In the genomic region with DNA sequence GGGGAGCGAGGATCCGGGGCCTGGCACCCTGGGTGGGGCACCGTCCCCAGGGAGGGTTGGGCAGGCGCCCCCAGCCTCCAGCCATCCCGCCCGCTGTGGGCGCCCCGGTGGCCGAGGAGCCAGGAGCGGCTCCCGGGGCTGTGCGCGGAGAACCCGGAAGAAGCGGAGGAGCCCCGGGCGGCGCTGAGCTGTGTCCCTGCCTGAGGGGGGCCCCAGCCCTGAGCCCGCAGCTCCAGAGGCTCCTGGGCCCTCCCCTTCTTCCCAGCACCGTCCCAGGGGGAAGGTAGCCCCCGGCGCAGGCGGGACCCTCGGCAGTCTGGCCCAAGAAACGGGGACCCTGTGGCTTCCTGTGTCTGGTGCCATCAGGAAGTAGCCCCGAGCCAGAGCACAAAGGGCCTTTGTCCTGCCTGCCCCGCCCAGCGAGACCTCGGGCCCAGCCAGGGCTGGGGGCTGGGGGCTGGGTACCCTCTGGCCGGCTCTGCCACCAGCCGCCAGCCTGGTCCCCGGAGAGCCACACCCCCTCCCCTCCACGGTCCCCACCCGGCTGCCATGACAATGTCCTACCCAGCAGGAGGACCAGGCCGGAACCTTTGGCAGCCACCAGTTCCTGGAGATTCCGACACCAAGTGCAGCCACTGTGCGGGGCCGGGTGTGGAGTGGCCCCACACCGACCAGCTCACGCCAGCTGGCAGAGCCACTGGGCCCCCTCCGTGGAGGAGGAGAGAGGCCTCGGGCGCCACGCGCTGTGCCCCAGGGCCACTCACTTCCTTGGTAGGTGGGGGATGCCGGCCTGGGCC, we compare ENCODE assay signal across 8 cellular contexts. TPM values are rescaled to one million over a fixed set of nuclear protein-coding genes. Genes with fewer than 3 reads are reported as not detected.
DNase-seq lines count a peak whose midpoint lies in the region; ATAC-seq and TF ChIP-seq lines count a peak whose summit lies in the region.

No MANE protein-coding gene starts in this region.

- peaks cover 12% of the 10 kb centered on the region for H3K9me3 Mint-ChIP-seq in T-helper 2 cell treated with Interferon-gamma antibody and Interleukin-4, amounts not matched to agents 5 μg/mL and 100 μg/mL, for 36 hours
- H3K9me3 Mint-ChIP-seq in stimulated activated naive CD8-positive, alpha-beta T cell treated with anti-CD3 and anti-CD28 coated beads, Interleukin-15, amount 100 ng/mL, for 72 hours = peaks cover 10 to 13% of the 10 kb centered on the region in 2 donors

- no peaks in the 10 kb centered on the region for H3K27me3 Mint-ChIP-seq in T-helper 2 cell treated with Interferon-gamma antibody and Interleukin-4, amounts not matched to agents 5 μg/mL and 100 μg/mL, for 36 hours (ENCODE audit: low read depth)
- H3K27me3 Mint-ChIP-seq in stimulated activated naive CD8-positive, alpha-beta T cell treated with anti-CD3 and anti-CD28 coated beads, Interleukin-15, amount 100 ng/mL, for 72 hours = no peaks in the 10 kb centered on the region

- no peaks in the 10 kb centered on the region for H3K4me1 Mint-ChIP-seq in T-helper 2 cell treated with Interferon-gamma antibody and Interleukin-4, amounts not matched to agents 5 μg/mL and 100 μg/mL, for 36 hours (ENCODE audit: low read depth)
- H3K4me1 Mint-ChIP-seq in stimulated activated naive CD8-positive, alpha-beta T cell treated with anti-CD3 and anti-CD28 coated beads, Interleukin-15, amount 100 ng/mL, for 72 hours = peaks cover 14% of the 10 kb centered on the region

- H3K36me3 Mint-ChIP-seq in T-helper 2 cell treated with Interferon-gamma antibody and Interleukin-4, amounts not matched to agents 5 μg/mL and 100 μg/mL, for 36 hours (ENCODE audit: low read depth) = peaks cover 3% of the 10 kb centered on the region

- H3K4me3 Mint-ChIP-seq in T-helper 2 cell treated with Interferon-gamma antibody and Interleukin-4, amounts not matched to agents 5 μg/mL and 100 μg/mL, for 36 hours = no peak overlapping the region
- peak overlapping the region; percentile 79 to 82 for H3K4me3 Mint-ChIP-seq in stimulated activated naive CD8-positive, alpha-beta T cell treated with anti-CD3 and anti-CD28 coated beads, Interleukin-15, amount 100 ng/mL, for 72 hours

- TF ChIP-seq CTCF in GM06990 (IDR thresholded peaks at IDR 0.05; ENCODE audit: insufficient read depth, low read length, poor library complexity, severe bottlenecking) = peak; percentile 3

- peak; percentile 51 for ATAC-seq in HG02885 (IDR thresholded peaks at IDR 0.05; ENCODE audit: poor library complexity, unreplicated experiment)
- peak; percentile 27 for ATAC-seq in left lobe of liver
- ATAC-seq in stimulated activated naive CD8-positive, alpha-beta T cell treated with anti-CD3 and anti-CD28 coated beads, Interleukin-15, amount 100 ng/mL, for 72 hours = peak; percentile 66
- ATAC-seq in HG03139 (IDR thresholded peaks at IDR 0.05; ENCODE audit: unreplicated experiment) = no peak

- peak overlapping the region; percentile 57 for H3K4me3 ChIP-seq in GM06990 (replicated peaks; ENCODE audit: low read depth, low read length)

- peak overlapping the region; percentile 70 for H3K27ac Mint-ChIP-seq in T-helper 2 cell treated with Interferon-gamma antibody and Interleukin-4, amounts not matched to agents 5 μg/mL and 100 μg/mL, for 36 hours
- H3K27ac Mint-ChIP-seq in stimulated activated naive CD8-positive, alpha-beta T cell treated with anti-CD3 and anti-CD28 coated beads, Interleukin-15, amount 100 ng/mL, for 72 hours = peak overlapping the region; percentile 80 to 88

- DNase-seq in GM06990 (ENCODE audit: extremely low read depth, insufficient read length) = peak; percentile 70
- DNase-seq in T-helper 2 cell treated with Interferon-gamma antibody and Interleukin-4, amounts not matched to agents 5 μg/mL and 100 μg/mL, for 36 hours (ENCODE audit: low spot score) = no peak
- DNase-seq in dermis blood vessel endothelial cell = peak; percentile 46
- DNase-seq in left lobe of liver (ENCODE audit: low spot score) = no peak
- peak; percentile 34 to 47 for DNase-seq in stimulated activated naive CD8-positive, alpha-beta T cell treated with anti-CD3 and anti-CD28 coated beads, Interleukin-15, amount 100 ng/mL, for 72 hours
- no peak for DNase-seq in GOT3 (lab: John Stamatoyannopoulos, UW)

- H3K27me3 ChIP-seq in GM06990 (replicated peaks; ENCODE audit: control insufficient read depth, insufficient read depth, low read length) = no peaks in the 10 kb centered on the region

- H3K36me3 ChIP-seq in GM06990 (ENCODE audit: control insufficient read depth, insufficient read depth, low read length) = no peaks in the 10 kb centered on the region

RNA-seq across cellular contexts. Expression of a gene that starts 15.6 kb away (rescaled TPM):
- not detected in 2 replicates for total RNA-seq in dermis blood vessel endothelial cell
- not detected for total RNA-seq in left lobe of liver

RNA-seq across cellular contexts. Expression of a gene that starts 42.2 kb away (rescaled TPM):
- total RNA-seq in dermis blood vessel endothelial cell = 11.4 and 11.7 TPM in 2 replicates
- total RNA-seq in left lobe of liver = 8.4 TPM

RNA-seq across cellular contexts. Expression of a gene that starts 48.3 kb away (rescaled TPM):
- total RNA-seq in dermis blood vessel endothelial cell (1.0 TPM in 1 of 2 replicates, not detected in the other), left lobe of liver (not detected)

RNA-seq across cellular contexts. Expression of a gene that starts 55.8 kb away (rescaled TPM):
- total RNA-seq in dermis blood vessel endothelial cell (1.8 and 4.8 TPM in 2 replicates), left lobe of liver (0.38 TPM)

Comparison
In these comparisons a context has a peak if more than half of its experiments do, and no peak if none do; other contexts are left out.
1. DNase-seq: peak in GM06990 (single experiment), dermis blood vessel endothelial cell (single experiment) and stimulated activated naive CD8-positive, alpha-beta T cell treated with anti-CD3 and anti-CD28 coated beads, Interleukin-15, amount 100 ng/mL, for 72 hours (2 of 2); none in T-helper 2 cell treated with Interferon-gamma antibody and Interleukin-4, amounts not matched to agents 5 μg/mL and 100 μg/mL, for 36 hours (single experiment), left lobe of liver (single experiment) and GOT3 (single experiment).